In the genomic region with DNA sequence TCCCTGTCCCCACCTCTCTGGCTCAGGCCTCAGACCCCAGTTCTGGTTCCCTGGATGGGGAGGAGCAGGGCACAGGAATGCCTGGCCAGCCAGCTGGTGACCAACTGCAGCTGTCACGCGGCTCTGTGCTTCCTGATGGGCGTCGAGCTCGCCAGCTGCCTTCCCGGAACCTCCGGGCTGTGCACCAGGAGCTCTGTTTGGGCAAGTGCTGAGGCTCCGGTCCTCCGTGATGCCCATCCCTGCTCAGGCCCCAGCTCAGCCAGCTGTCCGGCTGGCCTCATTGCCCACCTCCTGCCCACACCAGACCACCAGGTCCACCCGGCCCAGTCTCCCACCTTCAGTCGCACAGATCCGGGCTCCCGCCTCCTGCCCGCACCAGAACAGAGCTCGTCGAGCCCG, we compare ENCODE assay signal across 1 cellular context.
TF ChIP-seq lines count a peak whose summit lies in the region.

No MANE protein-coding gene starts in this region.

TF ChIP-seq in endothelial cell of umbilical vein, 7 proteins besides CTCF, POLR2A, EP300 and RAD21:
- TF ChIP-seq MYC (IDR thresholded peaks at IDR 0.05; ENCODE audit: low read depth, low read length) (no peak), GATA2 (IDR thresholded peaks at IDR 0.05; ENCODE audit: insufficient read depth, insufficient read length, low read depth, low read length) (no peak), FOS (IDR thresholded peaks at IDR 0.05; ENCODE audit: borderline replicate concordance, insufficient read depth, low read length) (no peak), JUN (IDR thresholded peaks at IDR 0.05; ENCODE audit: borderline replicate concordance, insufficient read depth, insufficient read length, low read depth) (no peak), EZH2 (IDR thresholded peaks at IDR 0.05; ENCODE audit: borderline replicate concordance, low read depth, low read length, severe bottlenecking) (no peak), POLR2AphosphoS5 (IDR thresholded peaks at IDR 0.05; ENCODE audit: insufficient read depth, low read depth, low read length) (no peak)
- TF ChIP-seq, protein P1, sequence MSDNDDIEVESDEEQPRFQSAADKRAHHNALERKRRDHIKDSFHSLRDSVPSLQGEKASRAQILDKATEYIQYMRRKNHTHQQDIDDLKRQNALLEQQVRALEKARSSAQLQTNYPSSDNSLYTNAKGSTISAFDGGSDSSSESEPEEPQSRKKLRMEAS (IDR thresholded peaks at IDR 0.05; ENCODE audit: insufficient read depth, insufficient read length), result no peak
